23 cellular contexts compared by ENCODE assay signal in genomic region chr15:47434641-47435040, GRCh38.
"Had no signal": no experiment of that assay in that cellular context is flagged by ENCODE, and none has a peak within 500 bp of the region (broad histone marks: within the 10 kb centered on the region; RNA-seq: fewer than 3 reads in every experiment).

No MANE protein-coding gene starts in this region.

- H3K4me2 ChIP-seq: SK-N-SH had no signal

- H3K9ac ChIP-seq: SK-N-SH had no signal

- H3K9me3 ChIP-seq: adrenal gland, breast epithelium, SK-N-SH had no signal

- H3K4me3 ChIP-seq: adrenal gland, breast epithelium, K562 had no signal

- H3K36me3 ChIP-seq: adrenal gland, breast epithelium, WERI-Rb-1 had no signal

- H3K27me3 ChIP-seq: adrenal gland, breast epithelium had no signal

- H3K4me1 ChIP-seq: adrenal gland, breast epithelium had no signal

- DNase-seq: activated CD4-positive, alpha-beta T cell treated with anti-CD3 and anti-CD28 coated beads for 4 hours; activated CD8-positive, alpha-beta memory T cell treated with anti-CD3 and anti-CD28 coated beads, Interleukin-2, amount 50 U/mL, for 4 hours; activated CD8-positive, alpha-beta T cell treated with anti-CD3 and anti-CD28 coated beads for 36 hours; activated naive CD4-positive, alpha-beta T cell treated with anti-CD3 and anti-CD28 coated beads, Interleukin-2, amount 50 U/mL, for 16 hours; activated naive CD8-positive, alpha-beta T cell treated with anti-CD3 and anti-CD28 coated beads, Interleukin-2, amount 10 ng/mL, durations not matched to agents 7 days and 5 days; activated T-cell treated with anti-CD3 and anti-CD28 coated beads, Interleukin-2, amount 50 U/mL, for 72 hours; adrenal gland; anterior cingulate cortex; caudate nucleus; Karpas-422; NCI-H1048; NCI-H1930; NCI-H2107; NCI-H345; NCI-H510A; NCI-H526 treated with DMSO at 0.1 percent for 48 hours; NCI-H82; RPMI8226; SK-N-SH; T-helper 1 cell; WERI-Rb-1 had no signal

- H3K27ac ChIP-seq: adrenal gland, breast epithelium, WERI-Rb-1 had no signal

- FAIRE-seq: K562 had no signal
